Comparison of ENCODE assay signal across 17 cellular contexts in the genomic region with DNA sequence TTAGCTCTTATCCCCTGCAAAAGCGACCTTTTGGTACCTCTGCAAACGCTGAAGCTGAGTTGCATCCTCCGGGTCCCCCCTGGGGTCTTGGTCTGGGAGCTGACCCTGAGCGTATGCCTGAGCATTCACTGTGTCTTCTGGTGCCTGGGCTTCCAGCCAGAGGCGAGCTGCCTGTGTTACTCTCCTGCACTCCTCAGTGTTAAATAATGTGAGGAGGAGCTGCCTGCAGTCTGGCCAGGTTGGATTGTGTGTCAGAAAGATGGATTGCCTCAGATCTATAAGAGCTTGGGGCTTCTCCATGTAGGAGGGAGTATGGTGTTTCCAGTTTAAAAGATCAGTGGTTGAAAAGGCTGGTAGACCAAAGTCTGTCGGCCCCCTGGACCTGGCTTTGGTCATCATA. TPM values are rescaled to one million over a fixed set of nuclear protein-coding genes. Genes with fewer than 3 reads are reported as not detected.
A peak's percentile ranks its signal among the peaks of the same experiment; 100 is the strongest.
DNase-seq lines count a peak whose midpoint lies in the region; ATAC-seq, FAIRE-seq and TF ChIP-seq lines count a peak whose summit lies in the region.
"Had no signal": no experiment of that assay in that cellular context is flagged by ENCODE, and none has a peak within 500 bp of the region (broad histone marks: within the 10 kb centered on the region; RNA-seq: fewer than 3 reads in every experiment).

No MANE protein-coding gene starts in this region.

- DNase-seq in IMR-90 (no peak), K562 (ENCODE audit: extremely low read depth in 1 of 4, low spot score in 3 of 4) (no peak), left lung (no peak), sciatic nerve (ENCODE audit: low spot score) (no peak), CD1c-positive myeloid dendritic cell (ENCODE audit: extremely low spot score) (no peak)
- no peak for DNase-seq in stimulated activated naive CD4-positive, alpha-beta T cell (lab: John Stamatoyannopoulos, UW)
- no peak for DNase-seq in activated naive CD4-positive, alpha-beta T cell treated with anti-CD3 and anti-CD28 coated beads, Interleukin-2, amount 50 U/mL, for 72 hours (ENCODE audit: low spot score in 2 of 2)
- DNase-seq: activated CD4-positive, alpha-beta T cell treated with anti-CD3 and anti-CD28 coated beads for 4 hours; activated naive CD4-positive, alpha-beta T cell treated with anti-CD3 and anti-CD28 coated beads, Interleukin-2, amount 50 U/mL, for 16 hours; activated T-cell treated with anti-CD3 and anti-CD28 coated beads, Interleukin-2, amount 50 U/mL, for 72 hours; COR-L47; effector memory CD4-positive, alpha-beta T cell; NCI-H1092; NCI-H2029; right lobe of liver had no signal

- H3K4me3 ChIP-seq in IMR-90 (ENCODE audit: insufficient read depth, low read depth, low read length): no peak overlapping the region
- no peak overlapping the region for H3K4me3 ChIP-seq in K562
- no peak overlapping the region for H3K4me3 ChIP-seq in left lung
- H3K4me3 ChIP-seq: right lobe of liver had no signal

- TF ChIP-seq RAD21 in IMR-90 (IDR thresholded peaks at IDR 0.05; ENCODE audit: low read length) (no peak), K562 (CRISPR knock-in tag; conservative IDR thresholded peaks at IDR 0.05 in 1 of 2, IDR thresholded peaks at IDR 0.05 in 1 of 2) (no peak)

- H2BK20ac ChIP-seq in IMR-90 (ENCODE audit: low read depth, low read length): no peak overlapping the region

- H3K4me1 ChIP-seq in IMR-90 (ENCODE audit: control insufficient read depth, insufficient read depth, low read length): peaks cover 5% of the 10 kb centered on the region; the same call in 1 of the 2 replicates
- H3K4me1 ChIP-seq in K562 (replicated peaks in 1 of 2; ENCODE audit: control insufficient read depth in 2 of 2, insufficient read depth in 2 of 2, low read length in 2 of 2): peaks cover 24 to 45% of the 10 kb centered on the region in 2 experiments
- H3K4me1 ChIP-seq in left lung: no peaks in the 10 kb centered on the region
- H3K4me1 ChIP-seq: right lobe of liver had no signal

- dilution Hi-C loops in IMR-90 (cut with HindIII; ENCODE audit: low sequenced_read_pairs, unreplicated experiment): no loop called here

- no peak for TF ChIP-seq EP300 in K562 (IDR thresholded peaks at IDR 0.05; ENCODE audit: low read length)

- no peak overlapping the region for H3K14ac ChIP-seq in IMR-90 (replicated peaks; ENCODE audit: low read depth, low read length)

- no peaks in the 10 kb centered on the region for H3K36me3 ChIP-seq in IMR-90 (ENCODE audit: control insufficient read depth, insufficient read depth, low read length)
- H3K36me3 ChIP-seq in K562 (ENCODE audit: control insufficient read depth, insufficient read depth, low read length): no peaks in the 10 kb centered on the region
- no peaks in the 10 kb centered on the region for H3K36me3 ChIP-seq in left lung
- H3K36me3 ChIP-seq: right lobe of liver had no signal

- no peak overlapping the region for H3K18ac ChIP-seq in IMR-90 (ENCODE audit: low read depth, low read length)

- peaks cover 0 to 3% of the 10 kb centered on the region in 2 donors for H3K9me3 Mint-ChIP-seq in activated naive CD4-positive, alpha-beta T cell treated with anti-CD3 and anti-CD28 coated beads, Interleukin-2, amount 50 U/mL, for 72 hours
- H3K9me3 Mint-ChIP-seq: activated T-cell treated with anti-CD3 and anti-CD28 coated beads, Interleukin-2, amount 50 U/mL, for 72 hours had no signal

- POLR2A ChIA-PET in IMR-90 (lab: Charles Lee; ENCODE audit: unreplicated experiment): no interaction called here
- POLR2A ChIA-PET in K562 (lab: Yijun Ruan, JAX): interaction anchor here (1.0 to 3.0 kb wide), 7 partner anchors 8 to 37 kb away, joined by 3 to 32 read pairs (median 4); a partner anchor contains a TSS

- no peak overlapping the region for H3K23ac ChIP-seq in IMR-90 (ENCODE audit: low read depth, low read length)

- H2BK15ac ChIP-seq in IMR-90 (ENCODE audit: low read depth, low read length): no peak overlapping the region

- no peak overlapping the region for H2BK120ac ChIP-seq in IMR-90 (ENCODE audit: low read depth, low read length)

- H4K8ac ChIP-seq in IMR-90 (ENCODE audit: low read depth in 2 of 2, low read length in 2 of 2): no peak overlapping the region

- ATAC-seq in IMR-90 (ENCODE audit: low read depth) (peak; percentile 77), K562 (peak; percentile 65), left lung (peak; percentile 29), sciatic nerve (peak; percentile 45)
- no peak for ATAC-seq in activated naive CD4-positive, alpha-beta T cell treated with anti-CD3 and anti-CD28 coated beads, Interleukin-2, amount 50 U/mL, for 72 hours
- ATAC-seq: activated T-cell treated with anti-CD3 and anti-CD28 coated beads, Interleukin-2, amount 50 U/mL, for 72 hours had no signal

- H4K20me1 ChIP-seq in IMR-90 (ENCODE audit: insufficient read depth, low read length) (no peaks in the 10 kb centered on the region), K562 (replicated peaks; ENCODE audit: control insufficient read depth, insufficient read depth, low read length) (no peaks in the 10 kb centered on the region)

- H3K56ac ChIP-seq in IMR-90 (ENCODE audit: extremely low read depth, insufficient read depth, low read length): no peak overlapping the region

- CTCF ChIA-PET in IMR-90 (lab: Yijun Ruan, JAX): no interaction called here
- CTCF ChIA-PET in K562 (lab: Yijun Ruan, JAX; ENCODE audit: low intra/inter-chr PET ratio): no interaction called here

- no peaks in the 10 kb centered on the region for H3K79me2 ChIP-seq in K562 (ENCODE audit: control insufficient read depth, insufficient read depth, low read length)

- no peak overlapping the region for H3K27ac ChIP-seq in IMR-90 (ENCODE audit: insufficient read depth, low read length)
- no peak overlapping the region for H3K27ac ChIP-seq in K562 (ENCODE audit: extremely low read depth, low read depth, low read length)
- no peak overlapping the region for H3K27ac ChIP-seq in left lung
- H3K27ac ChIP-seq: right lobe of liver had no signal

- H3K4me2 ChIP-seq in IMR-90 (ENCODE audit: low read depth, low read length) (no peak overlapping the region), K562 (ENCODE audit: insufficient read depth, low read length) (peak overlapping the region; percentile 34; the same call in 1 of the 2 replicates)

- no peak overlapping the region for H4K5ac ChIP-seq in IMR-90 (ENCODE audit: low read depth, low read length)

- no peak overlapping the region for H4K91ac ChIP-seq in IMR-90 (ENCODE audit: insufficient read depth, low read depth, low read length)

- H3K27me3 ChIP-seq in IMR-90 (ENCODE audit: control insufficient read depth, insufficient read depth, low read length): peaks cover 15% of the 10 kb centered on the region
- no peaks in the 10 kb centered on the region for H3K27me3 ChIP-seq in K562 (ENCODE audit: control insufficient read depth in 2 of 2, insufficient read depth in 2 of 2, low read length in 2 of 2)
- peaks cover 0 to 7% of the 10 kb centered on the region in 2 donors for H3K27me3 ChIP-seq in left lung
- H3K27me3 ChIP-seq: right lobe of liver had no signal

- in situ Hi-C loops in IMR-90 (cut with MboI; ENCODE audit: low sequenced_read_pairs): no loop called here
- in situ Hi-C loops in K562 (cut with MboI): no loop called here

- H3K27ac Mint-ChIP-seq in activated naive CD4-positive, alpha-beta T cell treated with anti-CD3 and anti-CD28 coated beads, Interleukin-2, amount 50 U/mL, for 72 hours: no peak overlapping the region
- H3K27ac Mint-ChIP-seq: activated T-cell treated with anti-CD3 and anti-CD28 coated beads, Interleukin-2, amount 50 U/mL, for 72 hours had no signal

- no peaks in the 10 kb centered on the region for H3K79me1 ChIP-seq in IMR-90 (ENCODE audit: low read depth in 1 of 2, low read length in 2 of 2)

- no peaks in the 10 kb centered on the region for H3K36me3 Mint-ChIP-seq in activated naive CD4-positive, alpha-beta T cell treated with anti-CD3 and anti-CD28 coated beads, Interleukin-2, amount 50 U/mL, for 72 hours

- 34% methylated on average over 4 of the region's 6 CpGs; no CpG with 5 or more reads in 1 of the 2 experiments for WGBS in IMR-90 (ENCODE audit: extremely low coverage in 2 of 2, insufficient read length in 1 of 2), 2 experiments
- 34% methylated on average over 6 of the region's 6 CpGs for WGBS in K562 (ENCODE audit: insufficient coverage, low coverage, missing lambda C conversion rate)

- no peak overlapping the region for H2AK9ac ChIP-seq in IMR-90 (replicated peaks; ENCODE audit: low read depth, low read length, poor library complexity)

- BruUV-seq in IMR-90 (replicated peaks; lab: Mats Ljungman, UMichigan): no TSS peak
- no TSS peak for BruUV-seq in K562 (replicated peaks; lab: Mats Ljungman, UMichigan)

- H3K9me1 ChIP-seq in IMR-90 (ENCODE audit: insufficient read depth, low read length): no peaks in the 10 kb centered on the region
- no peaks in the 10 kb centered on the region for H3K9me1 ChIP-seq in K562 (ENCODE audit: control insufficient read depth, insufficient read depth, low read length)

- no peak for TF ChIP-seq POLR2A in IMR-90 (IDR thresholded peaks at IDR 0.05; ENCODE audit: low read depth, low read length)
- TF ChIP-seq POLR2A in K562 (conservative IDR thresholded peaks at IDR 0.05): no peak

- intact Hi-C loops in IMR-90 (cut with micrococcal nuclease): no loop called here
- intact Hi-C loops in K562 (cut with micrococcal nuclease): loop anchor here (2.0 kb wide), 1 partner anchor 101 kb away; no protein-coding TSS in a partner anchor
- intact Hi-C loops in left lung (cut with DNase I): no loop called here
- intact Hi-C loops in sciatic nerve (cut with DNase I): loop anchor here (5.0 kb wide), 1 partner anchor 98 kb away; no protein-coding TSS in a partner anchor

- H3K9me3 ChIP-seq in IMR-90 (ENCODE audit: control insufficient read depth, insufficient read depth, low read length) (no peaks in the 10 kb centered on the region), K562 (replicated peaks; ENCODE audit: control insufficient read depth, insufficient read depth, low read depth, low read length) (peaks cover 7% of the 10 kb centered on the region), left lung (no peaks in the 10 kb centered on the region)
- H3K9me3 ChIP-seq: right lobe of liver had no signal

- peak; percentile 19 for FAIRE-seq in K562 (lab: Jason Lieb, UNC)
- FAIRE-seq: HTR-8/SVneo, TTC549 had no signal

- H2AFZ ChIP-seq in IMR-90 (replicated peaks; ENCODE audit: low read length, poor library complexity) (no peak overlapping the region), K562 (ENCODE audit: low read depth, low read length) (peak overlapping the region; percentile 80)

- no peak overlapping the region for H2AK5ac ChIP-seq in IMR-90 (ENCODE audit: low read depth, low read length)

- H3K4ac ChIP-seq in IMR-90 (ENCODE audit: low read depth, low read length): no peak overlapping the region

- H3K9ac ChIP-seq in IMR-90 (ENCODE audit: low read depth, low read length) (no peak overlapping the region), K562 (ENCODE audit: insufficient read depth in 1 of 2, low read depth in 2 of 2, low read length in 2 of 2) (peak overlapping the region in 1 of 2 experiments; percentile 56; a peak in 1 of 4 replicates)

- H2BK5ac ChIP-seq in IMR-90 (ENCODE audit: low read depth, low read length, poor library complexity, severe bottlenecking): no peak overlapping the region

- TF ChIP-seq CTCF in IMR-90 (conservative IDR thresholded peaks at IDR 0.05; ENCODE audit: low read depth, low read length) (no peak), K562 (IDR thresholded peaks at IDR 0.05 in 2 of 3, conservative IDR thresholded peaks at IDR 0.05 in 1 of 3; ENCODE audit: insufficient read depth in 2 of 3, low read depth in 1 of 3, low read length in 3 of 3) (no peak), left lung (IDR thresholded peaks at IDR 0.05) (no peak)

RNA-seq across cellular contexts. Expression of a gene that starts 8.7 kb away (rescaled TPM):
- 6.3 and 6.7 TPM in 2 replicates for total RNA-seq in IMR-90 (2012; rRNA removed)
- polyA plus RNA-seq in IMR-90 (2012; rRNA removed): 7.0 and 8.6 TPM in 2 replicates
- 7.0 and 10.0 TPM in 2 replicates for polyA plus RNA-seq in IMR-90 (2012; cell fraction: cytosol; rRNA removed)
- polyA plus RNA-seq in IMR-90 (2012; cell fraction: nucleus; rRNA removed; ENCODE audit: low replicate concordance): 3.7 and 5.9 TPM in 2 replicates
- 58.9 and 89.1 TPM in 2 replicates for total RNA-seq in K562 (2011; cell fraction: chromatin; rRNA removed; ENCODE audit: low replicate concordance)
- 52.6 and 53.0 TPM in 2 replicates for total RNA-seq in K562 (2011; cell fraction: nucleolus; rRNA removed)
- total RNA-seq in K562 (2011; cell fraction: nucleoplasm; rRNA removed): 58.1 and 58.7 TPM in 2 replicates
- total RNA-seq in K562 (2014; rRNA removed): 42.5 and 46.2 TPM in 2 replicates
- 34.1 and 34.6 TPM in 2 replicates for total RNA-seq in K562 (2014; rRNA removed; fragmentation: Illumina TruSeq; extraction: Trizol)
- total RNA-seq in K562 (2015; rRNA removed; fragmentation: Illumina TruSeq; extraction: Trizol): 52.9 and 53.5 TPM in 2 replicates
- total RNA-seq in K562 (2021): 64.1 and 73.7 TPM in 2 replicates
- polyA plus RNA-seq in K562 (2011; rRNA removed): 66.7 and 72.1 TPM in 2 replicates
- 97.7 and 111 TPM in 2 replicates for polyA plus RNA-seq in K562 (2011; cell fraction: cytosol; rRNA removed)
- polyA plus RNA-seq in K562 (2011; cell fraction: nucleus; rRNA removed): 50.2 and 57.5 TPM in 2 replicates
- 80.2 and 117 TPM in 2 replicates for polyA plus RNA-seq in K562 (2012)
- 83.7 and 85.6 TPM in 2 replicates for polyA plus RNA-seq in K562 (2014; fragmentation: Illumina TruSeq; extraction: Trizol)
- polyA plus RNA-seq in K562 (2014; fragmentation: Nextera tagmentation; extraction: Ambion mirVana): 10 to 100 TPM; 42.0 to 47.8 TPM
- polyA plus RNA-seq in K562 (2014; rRNA removed): 45.6 and 49.8 TPM in 2 replicates
- 82.0 and 85.1 TPM in 2 replicates for polyA minus RNA-seq in K562 (2011; rRNA and poly(A)+ RNA removed)
- 38.0 and 45.0 TPM in 2 replicates for polyA minus RNA-seq in K562 (2011; cell fraction: cytosol; rRNA and poly(A)+ RNA removed)
- polyA minus RNA-seq in K562 (2011; cell fraction: nucleus; rRNA and poly(A)+ RNA removed): 26.5 and 45.9 TPM in 2 replicates
- total RNA-seq in left lung: 10 to 100 TPM; 11.6 to 16.1 TPM
- 11.9 TPM for total RNA-seq in sciatic nerve
- 1 to 10 TPM in 1 of 2 donors, under 1 TPM in 1; 0.23 to 2.5 TPM for total RNA-seq in activated naive CD4-positive, alpha-beta T cell treated with anti-CD3 and anti-CD28 coated beads, Interleukin-2, amount 50 U/mL, for 72 hours
- total RNA-seq: activated T-cell treated with anti-CD3 and anti-CD28 coated beads, Interleukin-2, amount 50 U/mL, for 72 hours had no signal

Comparison
In these comparisons a context has a peak if more than half of its experiments do, and no peak if none do; other contexts are left out.
1. ATAC-seq: peak in IMR-90 (single experiment), K562 (single experiment), left lung (single experiment) and sciatic nerve (single experiment); none in activated naive CD4-positive, alpha-beta T cell treated with anti-CD3 and anti-CD28 coated beads, Interleukin-2, amount 50 U/mL, for 72 hours (0 of 2).
2. intact Hi-C loops: an anchor here in K562 (2.0 kb wide) and sciatic nerve (5.0 kb wide); none called in IMR-90 and left lung.